ENCODE assay signal across 1 cellular context in the genomic region with DNA sequence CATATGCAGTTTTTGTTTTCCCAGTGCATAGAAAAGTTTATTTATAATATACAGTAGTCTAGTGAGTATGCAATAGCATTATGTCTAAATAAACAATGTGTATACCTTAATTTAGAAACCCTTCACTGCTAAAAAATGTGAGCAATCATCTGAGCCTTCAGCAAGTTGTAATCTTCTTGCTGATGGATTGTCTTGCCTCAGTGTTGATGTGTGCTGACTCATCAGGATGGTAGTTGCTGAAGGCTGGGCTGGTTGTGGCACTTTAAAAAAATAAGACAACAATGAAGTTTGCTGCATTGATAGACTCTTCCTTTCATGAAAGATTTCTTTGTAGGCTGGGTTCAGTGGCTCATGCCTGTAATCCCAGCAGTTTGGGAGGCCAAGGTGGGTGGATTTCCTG.
TF ChIP-seq lines count a peak whose summit lies in the region.

No MANE protein-coding gene starts in this region.

TF ChIP-seq in endothelial cell of umbilical vein, 7 proteins besides CTCF, POLR2A, EP300 and RAD21 (continued from another document):
- TF ChIP-seq, protein P1, sequence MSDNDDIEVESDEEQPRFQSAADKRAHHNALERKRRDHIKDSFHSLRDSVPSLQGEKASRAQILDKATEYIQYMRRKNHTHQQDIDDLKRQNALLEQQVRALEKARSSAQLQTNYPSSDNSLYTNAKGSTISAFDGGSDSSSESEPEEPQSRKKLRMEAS (IDR thresholded peaks at IDR 0.05; ENCODE audit: insufficient read depth, insufficient read length): no peak
- TF ChIP-seq JUN (IDR thresholded peaks at IDR 0.05; ENCODE audit: borderline replicate concordance, insufficient read depth, insufficient read length, low read depth) (peak; percentile 51), MYC (IDR thresholded peaks at IDR 0.05; ENCODE audit: low read depth, low read length) (no peak), FOS (IDR thresholded peaks at IDR 0.05; ENCODE audit: borderline replicate concordance, insufficient read depth, low read length) (peak; percentile 55), GATA2 (IDR thresholded peaks at IDR 0.05; ENCODE audit: insufficient read depth, insufficient read length, low read depth, low read length) (no peak), EZH2 (IDR thresholded peaks at IDR 0.05; ENCODE audit: borderline replicate concordance, low read depth, low read length, severe bottlenecking) (no peak)
TF ChIP-seq in endothelial cell of umbilical vein: peak in this region for 3.
